33 cellular contexts compared by ENCODE assay signal in the genomic region with DNA sequence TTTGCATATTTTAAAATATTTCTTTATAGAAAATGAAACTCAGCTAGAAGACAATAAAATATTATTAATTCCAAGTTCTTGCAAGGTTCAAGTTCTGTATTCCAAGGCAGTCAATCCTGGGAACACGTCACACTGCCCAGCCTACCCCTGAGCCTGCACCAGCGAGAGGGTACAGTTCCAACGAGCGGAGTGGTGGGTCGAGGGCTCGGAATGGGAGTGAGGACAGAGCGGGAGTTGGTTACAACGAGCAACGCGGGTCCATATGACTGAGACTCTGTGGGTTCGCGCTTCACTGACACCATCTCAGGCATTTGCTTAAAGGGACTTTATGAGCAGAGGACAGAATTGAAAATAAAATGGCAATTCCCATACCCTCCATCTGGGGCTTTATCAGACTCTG.
"Had no signal": no experiment of that assay in that cellular context is flagged by ENCODE, and none has a peak within 500 bp of the region (broad histone marks: within the 10 kb centered on the region; RNA-seq: fewer than 3 reads in every experiment).

No MANE protein-coding gene starts in this region.

- DNase-seq: activated CD4-positive, alpha-beta memory T cell treated with anti-CD3 and anti-CD28 coated beads, Interleukin-2, amount 10 ng/mL, durations not matched to agents 7 days and 5 days; activated CD4-positive, alpha-beta T cell treated with anti-CD3 and anti-CD28 coated beads for 1 hour; activated CD4-positive, alpha-beta T cell treated with anti-CD3 and anti-CD28 coated beads for 48 hours; activated CD4-positive, CD25-positive, alpha-beta regulatory T cell; activated CD8-positive, alpha-beta memory T cell treated with anti-CD3 and anti-CD28 coated beads for 24 hours; activated CD8-positive, alpha-beta memory T cell treated with anti-CD3 and anti-CD28 coated beads, Interleukin-2, amount 10 ng/mL, durations not matched to agents 7 days and 5 days; activated CD8-positive, alpha-beta memory T cell treated with anti-CD3 and anti-CD28 coated beads, Interleukin-2, amount 50 U/mL, for 48 hours; activated effector memory CD4-positive, alpha-beta T cell treated with anti-CD3 and anti-CD28 coated beads, Interleukin-2, amount 50 U/mL, for 16 hours; activated naive CD4-positive, alpha-beta T cell; activated naive CD4-positive, alpha-beta T cell treated with anti-CD3 and anti-CD28 coated beads, Interleukin-2, amount 50 U/mL, for 16 hours; activated naive CD8-positive, alpha-beta T cell treated with anti-CD3 and anti-CD28 coated beads for 36 hours; activated T-cell treated with anti-CD3 and anti-CD28 coated beads, Interleukin-2, amount 50 U/mL, for 72 hours; amniotic stem cell; brain microvascular endothelial cell; Kasumi-1; KG1; MG63; NCI-H1048; NCI-H1105 treated with DMSO at 0.1 percent for 48 hours; NCI-H1436; NCI-H1930; NCI-H2081 treated with DMSO at 0.1 percent for 48 hours; NCI-H510A; NCI-H748 treated with DMSO at 0.1 percent for 48 hours; NK-92 treated with Interleukin-12 subunit alpha and Interleukin-12 subunit beta, amount 100 ng/mL, for 24 hours; OCI-M1; Right ventricle myocardium superior; SW 1271; T-helper 1 cell; T-helper 2 cell; T-helper 9 cell had no signal

- H3K27me3 ChIP-seq: brain microvascular endothelial cell, MG63 had no signal

- ATAC-seq: activated CD8-positive, alpha-beta memory T cell treated with anti-CD3 and anti-CD28 coated beads, Interleukin-2, amount 10 ng/mL, durations not matched to agents 7 days and 5 days; activated T-cell treated with anti-CD3 and anti-CD28 coated beads, Interleukin-2, amount 50 U/mL, for 72 hours; activated T-helper 17 cell treated with anti-CD3 and anti-CD28 coated beads, Interleukin-2, amount 50 U/mL, for 72 hours had no signal

- H3K36me3 ChIP-seq: brain microvascular endothelial cell, MG63 had no signal

- H3K4me3 ChIP-seq: MG63 had no signal

- H3K9me3 ChIP-seq: MG63 had no signal

- H3K27ac ChIP-seq: brain microvascular endothelial cell, VCaP had no signal
